In the genomic region with DNA sequence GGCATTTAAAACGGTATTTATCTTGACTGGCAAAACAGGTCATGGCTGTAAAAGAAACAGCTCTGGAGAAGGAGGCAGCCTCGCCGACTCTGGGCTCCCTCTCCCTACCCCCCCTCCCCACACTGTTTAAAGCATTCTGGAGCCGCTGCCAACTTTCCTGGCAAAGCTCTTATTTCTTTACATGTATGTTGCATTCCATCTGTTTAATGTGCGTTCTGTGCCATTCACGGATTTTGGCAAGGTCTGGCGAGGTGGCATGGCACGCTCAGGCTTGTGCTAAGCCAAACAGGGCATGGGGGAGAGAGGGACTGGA, we compare ENCODE assay signal across 11 cellular contexts. TPM values are rescaled to one million over a fixed set of nuclear protein-coding genes. Genes with fewer than 3 reads are reported as not detected.
DNase-seq lines count a peak whose midpoint lies in the region; ATAC-seq and TF ChIP-seq lines count a peak whose summit lies in the region.
"Had no signal": no experiment of that assay in that cellular context is flagged by ENCODE, and none has a peak within 500 bp of the region (broad histone marks: within the 10 kb centered on the region; RNA-seq: fewer than 3 reads in every experiment).

No MANE protein-coding gene starts in this region.

- H2BK20ac ChIP-seq in IMR-90 (ENCODE audit: low read depth, low read length): peak overlapping the region; percentile 61; the same call in 1 of the 2 replicates

- H4K5ac ChIP-seq in IMR-90 (ENCODE audit: low read depth, low read length): no peak overlapping the region

- H3K4me3 ChIP-seq in IMR-90 (ENCODE audit: insufficient read depth, low read depth, low read length) (no peak overlapping the region), skin epidermis (peak overlapping the region in 2 of 7 experiments; percentile 0 to 4)

- H3K23ac ChIP-seq in IMR-90 (ENCODE audit: low read depth, low read length): no peak overlapping the region

- CTCF ChIA-PET in IMR-90 (lab: Yijun Ruan, JAX): interaction anchor here (1.3 kb wide), 1 partner anchor 40 kb away, joined by 3 read pairs; no protein-coding TSS in a partner anchor

- dilution Hi-C loops in IMR-90 (cut with HindIII; ENCODE audit: low sequenced_read_pairs, unreplicated experiment): no loop called here

- peaks cover 0 to 3% of the 10 kb centered on the region in 2 experiments; a peak in 1 of 4 replicates for H3K79me1 ChIP-seq in IMR-90 (ENCODE audit: low read depth in 1 of 2, low read length in 2 of 2)

- H3K4me2 ChIP-seq in IMR-90 (ENCODE audit: low read depth, low read length): no peak overlapping the region

- H3K56ac ChIP-seq in IMR-90 (ENCODE audit: extremely low read depth, insufficient read depth, low read length): no peak overlapping the region

- in situ Hi-C loops in IMR-90 (cut with MboI; ENCODE audit: low sequenced_read_pairs): no loop called here

- H3K14ac ChIP-seq in IMR-90 (replicated peaks; ENCODE audit: low read depth, low read length): peak overlapping the region; percentile 64

- peak overlapping the region; percentile 88; the same call in 1 of the 2 replicates for H2BK120ac ChIP-seq in IMR-90 (ENCODE audit: low read depth, low read length)

- peak overlapping the region; percentile 54; the same call in 1 of the 3 replicates for H2BK15ac ChIP-seq in IMR-90 (ENCODE audit: low read depth, low read length)

- no peak for DNase-seq in IMR-90
- DNase-seq in fibroblast of the conjunctiva (ENCODE audit: low read depth): peak; percentile 35
- DNase-seq in foreskin melanocyte: no peak
- DNase-seq in NCI-H1930 (lab: John Stamatoyannopoulos, UW): no peak
- no peak for DNase-seq in T1000 (lab: John Stamatoyannopoulos, UW)
- DNase-seq: NCI-H2081 treated with DMSO at 0.1 percent for 48 hours; stimulated activated CD4-positive, alpha-beta T cell treated with anti-CD3 and anti-CD28 coated beads, Interleukin-4, amount 100 ng/mL, for 4 hours had no signal

- TF ChIP-seq POLR2A in IMR-90 (IDR thresholded peaks at IDR 0.05; ENCODE audit: low read depth, low read length): no peak

- peaks cover 19% of the 10 kb centered on the region for H3K4me1 ChIP-seq in IMR-90 (ENCODE audit: control insufficient read depth, insufficient read depth, low read length)

- H3K9ac ChIP-seq in IMR-90 (ENCODE audit: low read depth, low read length): no peak overlapping the region

- H4K20me1 ChIP-seq in IMR-90 (ENCODE audit: insufficient read depth, low read length): no peaks in the 10 kb centered on the region

- peak overlapping the region; percentile 29 for H2AK9ac ChIP-seq in IMR-90 (replicated peaks; ENCODE audit: low read depth, low read length, poor library complexity)

- peak overlapping the region; percentile 89 for H2AK5ac ChIP-seq in IMR-90 (ENCODE audit: low read depth, low read length)

- 88% methylated on average over 3 of the region's 8 CpGs; no CpG with 5 or more reads in 1 of the 2 experiments for WGBS in IMR-90 (ENCODE audit: extremely low coverage in 2 of 2, insufficient read length in 1 of 2), 2 experiments

- TF ChIP-seq CTCF in IMR-90 (conservative IDR thresholded peaks at IDR 0.05; ENCODE audit: low read depth, low read length): no peak

- H3K36me3 ChIP-seq in IMR-90 (ENCODE audit: control insufficient read depth, insufficient read depth, low read length): no peaks in the 10 kb centered on the region
- H3K36me3 ChIP-seq: neutrophil had no signal

- H4K8ac ChIP-seq in IMR-90 (ENCODE audit: low read depth in 2 of 2, low read length in 2 of 2): peak overlapping the region in 1 of 2 experiments; percentile 67; a peak in 1 of 4 replicates

- H3K18ac ChIP-seq in IMR-90 (ENCODE audit: low read depth, low read length): no peak overlapping the region

- H3K4ac ChIP-seq in IMR-90 (ENCODE audit: low read depth, low read length): peak overlapping the region; percentile 82

- no peaks in the 10 kb centered on the region for H3K27me3 ChIP-seq in IMR-90 (ENCODE audit: control insufficient read depth, insufficient read depth, low read length)
- H3K27me3 ChIP-seq: neutrophil had no signal

- no TSS peak for BruUV-seq in IMR-90 (replicated peaks; lab: Mats Ljungman, UMichigan)

- no peaks in the 10 kb centered on the region for H3K9me3 ChIP-seq in IMR-90 (ENCODE audit: control insufficient read depth, insufficient read depth, low read length)
- H3K9me3 ChIP-seq: neutrophil had no signal

- H2BK5ac ChIP-seq in IMR-90 (ENCODE audit: low read depth, low read length, poor library complexity, severe bottlenecking): no peak overlapping the region

- peaks cover 19% of the 10 kb centered on the region for H3K9me1 ChIP-seq in IMR-90 (ENCODE audit: insufficient read depth, low read length)

- peak overlapping the region; percentile 15; the same call in 1 of the 2 replicates for H4K91ac ChIP-seq in IMR-90 (ENCODE audit: insufficient read depth, low read depth, low read length)

- POLR2A ChIA-PET in IMR-90 (lab: Charles Lee; ENCODE audit: unreplicated experiment): interaction anchor here (0.6 kb wide), 1 partner anchor 22 kb away, joined by 3 read pairs; no protein-coding TSS in a partner anchor

- ATAC-seq in IMR-90 (ENCODE audit: low read depth) (no peak), SK-N-SH treated with all-trans-retinoic acid at 6 μM for 48 hours (peak; percentile 8), GM21390 (IDR thresholded peaks at IDR 0.05; ENCODE audit: unreplicated experiment) (no peak)

- intact Hi-C loops in IMR-90 (cut with micrococcal nuclease): no loop called here

- H3K27ac ChIP-seq in IMR-90 (ENCODE audit: insufficient read depth, low read length) (peak overlapping the region; percentile 1; the same call in 1 of the 2 replicates), skin epidermis (peak overlapping the region in 14 of 21 experiments; percentile 32 to 79 (median 64))
- H3K27ac ChIP-seq: neutrophil had no signal

- no peak for TF ChIP-seq RAD21 in IMR-90 (IDR thresholded peaks at IDR 0.05; ENCODE audit: low read length)

- H2AFZ ChIP-seq in IMR-90 (replicated peaks; ENCODE audit: low read length, poor library complexity): peak overlapping the region; percentile 39

TF ChIP-seq in IMR-90, 13 proteins besides CTCF, POLR2A, EP300 and RAD21:
- no peak for TF ChIP-seq FOS (IDR thresholded peaks at IDR 0.05; ENCODE audit: low read depth, low read length)
- no peak for TF ChIP-seq MAFK (IDR thresholded peaks at IDR 0.05; ENCODE audit: low read depth, low read length)

TF ChIP-seq in SK-N-SH treated with all-trans-retinoic acid at 6 μM for 48 hours, 23 proteins besides CTCF, POLR2A, EP300 and RAD21 (continues in another document):
- TF ChIP-seq ISL1 (CRISPR knock-in tag; IDR thresholded peaks at IDR 0.05) (no peak), SNAI2 (CRISPR knock-in tag; IDR thresholded peaks at IDR 0.05) (no peak), PPARA (CRISPR knock-in tag; IDR thresholded peaks at IDR 0.05; ENCODE audit: borderline replicate concordance) (no peak), GLIS3 (CRISPR knock-in tag; IDR thresholded peaks at IDR 0.05) (no peak), ZFP3 (CRISPR knock-in tag; IDR thresholded peaks at IDR 0.05) (no peak), TSHZ2 (CRISPR knock-in tag; IDR thresholded peaks at IDR 0.05) (no peak)
- TF ChIP-seq, protein P1, sequence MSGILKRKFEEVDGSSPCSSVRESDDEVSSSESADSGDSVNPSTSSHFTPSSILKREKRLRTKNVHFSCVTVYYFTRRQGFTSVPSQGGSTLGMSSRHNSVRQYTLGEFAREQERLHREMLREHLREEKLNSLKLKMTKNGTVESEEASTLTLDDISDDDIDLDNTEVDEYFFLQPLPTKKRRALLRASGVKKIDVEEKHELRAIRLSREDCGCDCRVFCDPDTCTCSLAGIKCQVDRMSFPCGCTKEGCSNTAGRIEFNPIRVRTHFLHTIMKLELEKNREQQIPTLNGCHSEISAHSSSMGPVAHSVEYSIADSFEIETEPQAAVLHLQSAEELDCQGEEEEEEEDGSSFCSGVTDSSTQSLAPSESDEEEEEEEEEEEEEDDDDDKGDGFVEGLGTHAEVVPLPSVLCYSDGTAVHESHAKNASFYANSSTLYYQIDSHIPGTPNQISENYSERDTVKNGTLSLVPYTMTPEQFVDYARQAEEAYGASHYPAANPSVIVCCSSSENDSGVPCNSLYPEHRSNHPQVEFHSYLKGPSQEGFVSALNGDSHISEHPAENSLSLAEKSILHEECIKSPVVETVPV (CRISPR knock-in tag; IDR thresholded peaks at IDR 0.05): no peak
- TF ChIP-seq, protein P2, sequence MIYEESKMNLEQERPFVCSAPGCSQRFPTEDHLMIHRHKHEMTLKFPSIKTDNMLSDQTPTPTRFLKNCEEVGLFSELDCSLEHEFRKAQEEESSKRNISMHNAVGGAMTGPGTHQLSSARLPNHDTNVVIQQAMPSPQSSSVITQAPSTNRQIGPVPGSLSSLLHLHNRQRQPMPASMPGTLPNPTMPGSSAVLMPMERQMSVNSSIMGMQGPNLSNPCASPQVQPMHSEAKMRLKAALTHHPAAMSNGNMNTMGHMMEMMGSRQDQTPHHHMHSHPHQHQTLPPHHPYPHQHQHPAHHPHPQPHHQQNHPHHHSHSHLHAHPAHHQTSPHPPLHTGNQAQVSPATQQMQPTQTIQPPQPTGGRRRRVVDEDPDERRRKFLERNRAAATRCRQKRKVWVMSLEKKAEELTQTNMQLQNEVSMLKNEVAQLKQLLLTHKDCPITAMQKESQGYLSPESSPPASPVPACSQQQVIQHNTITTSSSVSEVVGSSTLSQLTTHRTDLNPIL (CRISPR knock-in tag; IDR thresholded peaks at IDR 0.05; ENCODE audit: low read depth): no peak

RNA-seq across cellular contexts. Expression of gene MED13L, which starts 41.2 kb away (rescaled TPM):
- total RNA-seq in IMR-90 (2012; rRNA removed): 49.1 and 93.3 TPM in 2 replicates
- 17.9 and 18.1 TPM in 2 replicates for polyA plus RNA-seq in IMR-90 (2012; rRNA removed)
- polyA plus RNA-seq in IMR-90 (2012; cell fraction: cytosol; rRNA removed): 7.7 and 9.4 TPM in 2 replicates
- polyA plus RNA-seq in IMR-90 (2012; cell fraction: nucleus; rRNA removed; ENCODE audit: low replicate concordance): 15.3 and 42.2 TPM in 2 replicates
